8 cellular contexts compared by ENCODE assay signal in the genomic region with DNA sequence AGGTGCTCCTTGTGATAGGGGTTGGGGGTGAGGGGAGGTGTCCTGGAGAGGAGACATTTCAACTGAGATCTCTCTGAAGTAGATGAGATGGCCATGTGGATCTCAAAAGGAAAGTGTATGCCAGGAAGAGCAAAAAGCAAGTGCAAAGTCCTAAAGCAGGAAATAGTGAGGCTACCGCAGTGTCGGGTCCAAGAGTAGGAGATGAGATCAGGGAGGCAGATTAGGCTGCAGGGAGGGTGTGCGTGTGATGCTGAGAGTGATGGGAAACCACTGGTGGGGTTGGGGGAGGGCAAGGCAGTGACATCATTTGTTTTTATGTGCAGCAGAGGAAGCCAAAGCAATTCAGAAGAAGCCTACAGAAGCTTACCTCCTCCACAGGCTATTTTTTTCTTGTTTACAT. TPM values are rescaled to one million over a fixed set of nuclear protein-coding genes. Genes with fewer than 3 reads are reported as not detected.
A peak's percentile ranks its signal among the peaks of the same experiment; 100 is the strongest.
DNase-seq lines count a peak whose midpoint lies in the region; ATAC-seq and TF ChIP-seq lines count a peak whose summit lies in the region.

No MANE protein-coding gene starts in this region.

- no peaks in the 10 kb centered on the region for H3K9me3 ChIP-seq in gastroesophageal sphincter

- no peak for TF ChIP-seq CTCF in gastroesophageal sphincter (IDR thresholded peaks at IDR 0.05)

- H3K9me3 Mint-ChIP-seq in activated T-cell treated with anti-CD3 and anti-CD28 coated beads, Interleukin-2, amount 50 U/mL, for 24 hours: peaks cover 4% of the 10 kb centered on the region

- peak overlapping the region; percentile 80 for H3K27ac Mint-ChIP-seq in activated T-cell treated with anti-CD3 and anti-CD28 coated beads, Interleukin-2, amount 50 U/mL, for 24 hours

- H3K36me3 Mint-ChIP-seq in activated T-cell treated with anti-CD3 and anti-CD28 coated beads, Interleukin-2, amount 50 U/mL, for 24 hours (ENCODE audit: low read depth): no peaks in the 10 kb centered on the region

- TF ChIP-seq EP300 in gastroesophageal sphincter (IDR thresholded peaks at IDR 0.05): no peak

- DNase-seq in Daoy (ENCODE audit: low read depth) (peak; percentile 95), HT1080 (ENCODE audit: low read depth) (peak; percentile 96), islet precursor cell (peak; percentile 74), RPMI8226 (no peak)
- peak; percentile 57 for DNase-seq in activated T-cell treated with anti-CD3 and anti-CD28 coated beads, Interleukin-2, amount 50 U/mL, for 24 hours
- DNase-seq in stimulated activated CD8-positive, alpha-beta memory T cell treated with anti-CD3 and anti-CD28 coated beads, Interleukin-7, amount 100 ng/mL, for 4 hours (ENCODE audit: low read depth in 2 of 2): peak; percentile 42 to 58

- H3K27me3 ChIP-seq in gastroesophageal sphincter: peaks cover 6% of the 10 kb centered on the region

- no peak overlapping the region for H3K4me3 ChIP-seq in gastroesophageal sphincter

- peak overlapping the region; percentile 8 for H3K4me3 Mint-ChIP-seq in activated T-cell treated with anti-CD3 and anti-CD28 coated beads, Interleukin-2, amount 50 U/mL, for 24 hours

- 32 to 38% methylated on average over 3 of the region's 3 CpGs for WGBS in gastroesophageal sphincter (ENCODE audit: low coverage in 1 of 2), 2 donors

- H3K36me3 ChIP-seq in gastroesophageal sphincter: no peaks in the 10 kb centered on the region

- peaks cover 79% of the 10 kb centered on the region for H3K4me1 Mint-ChIP-seq in activated T-cell treated with anti-CD3 and anti-CD28 coated beads, Interleukin-2, amount 50 U/mL, for 24 hours (ENCODE audit: low read depth)

- H3K27ac ChIP-seq in gastroesophageal sphincter: no peak overlapping the region

- TF ChIP-seq POLR2A in gastroesophageal sphincter (IDR thresholded peaks at IDR 0.05): no peak

- H3K4me1 ChIP-seq in gastroesophageal sphincter: peaks cover 0 to 7% (median 6%) of the 10 kb centered on the region in 3 donors

- ATAC-seq in gastroesophageal sphincter (no peak), GM21367 (IDR thresholded peaks at IDR 0.05; ENCODE audit: unreplicated experiment) (no peak)

- no peaks in the 10 kb centered on the region for H3K27me3 Mint-ChIP-seq in activated T-cell treated with anti-CD3 and anti-CD28 coated beads, Interleukin-2, amount 50 U/mL, for 24 hours

RNA-seq across cellular contexts. Expression of a gene that starts 28.5 kb away (rescaled TPM):
- total RNA-seq in Daoy (2014; rRNA removed; shearing (Covaris generic)): 32.9 and 36.5 TPM in 2 replicates
- 50.8 and 66.0 TPM in 2 replicates for total RNA-seq in HT1080 (2014; rRNA removed; shearing (Covaris generic))
- polyA plus RNA-seq in HT1080 (2015; cell fraction: cytosol; rRNA removed): 55.7 and 76.6 TPM in 2 replicates
- 117 and 148 TPM in 2 replicates for polyA plus RNA-seq in HT1080 (2015; cell fraction: nucleus; rRNA removed)
- 10 to 100 TPM in 2 of 4 donors, 1 to 10 TPM in 2; 4.2 to 22.3 (median 11.4) TPM for total RNA-seq in gastroesophageal sphincter
